8 cellular contexts compared by ENCODE assay signal in genomic region chr19:48965806-48966540, GRCh38. TPM values are rescaled to one million over a fixed set of nuclear protein-coding genes. Genes with fewer than 3 reads are reported as not detected.
DNase-seq lines count a peak whose midpoint lies in the region; ATAC-seq and TF ChIP-seq lines count a peak whose summit lies in the region.

No MANE protein-coding gene starts in this region.

- peak overlapping the region; percentile 94 to 100 for H3K4me3 Mint-ChIP-seq in activated T-cell treated with anti-CD3 and anti-CD28 coated beads, Interleukin-2, amount 50 U/mL, for 72 hours

- peaks cover 12 to 17% of the 10 kb centered on the region in 2 donors for H3K36me3 Mint-ChIP-seq in activated T-cell treated with anti-CD3 and anti-CD28 coated beads, Interleukin-2, amount 50 U/mL, for 72 hours (ENCODE audit: insufficient read depth in 2 of 2)

- CTCF ChIA-PET in PC-3 (lab: Charles Lee), result no interaction called here

- H3K4me1 ChIP-seq in PC-3 (ENCODE audit: insufficient read depth, low read length) (peaks cover 31% of the 10 kb centered on the region), esophagus muscularis mucosa (peaks cover 53 to 71% (median 67%) of the 10 kb centered on the region in 4 donors)

- no TSS peak for BruUV-seq in PC-3 (replicated peaks; lab: Mats Ljungman, UMichigan)

- H3K9ac ChIP-seq in PC-3 (ENCODE audit: low read length), result peak overlapping the region; percentile 66

- TF ChIP-seq EP300 in esophagus muscularis mucosa (IDR thresholded peaks at IDR 0.05), result no peak

- TF ChIP-seq CTCF in PC-3 (conservative IDR thresholded peaks at IDR 0.05; ENCODE audit: low read depth, low read length), result no peak
- no peak for TF ChIP-seq CTCF in esophagus muscularis mucosa (IDR thresholded peaks at IDR 0.05)

- peak overlapping the region; percentile 94 for H3K4me2 ChIP-seq in PC-3 (ENCODE audit: low read length)

- H3K4me3 ChIP-seq in PC-3 (ENCODE audit: low read length) (peak overlapping the region; percentile 81), esophagus muscularis mucosa (peak overlapping the region; percentile 72 to 94 (median 76))

- peaks cover 14% of the 10 kb centered on the region; the same call in 1 of the 2 replicates for H3K36me3 ChIP-seq in PC-3 (ENCODE audit: low read depth, low read length)
- H3K36me3 ChIP-seq in esophagus muscularis mucosa, result peaks cover 13 to 56% (median 43%) of the 10 kb centered on the region in 4 donors

- DNase-seq in Ammon's horn (ENCODE audit: low spot score) (peak; percentile 96), KBM-7 (peak; percentile 90), PC-3 (peak; percentile 78), esophagus muscularis mucosa (ENCODE audit: extremely low spot score) (peak; percentile 97), myocyte (ENCODE audit: low read depth) (peak; percentile 90)
- DNase-seq in activated T-cell treated with anti-CD3 and anti-CD28 coated beads, Interleukin-2, amount 50 U/mL, for 72 hours, result peak; percentile 88 to 89
- peak; percentile 64 to 87 for DNase-seq in stimulated activated CD8-positive, alpha-beta memory T cell treated with anti-CD3 and anti-CD28 coated beads, Interleukin-7, amount 100 ng/mL, for 48 hours (ENCODE audit: extremely low read depth in 1 of 2, low read depth in 1 of 2)

- H4K20me1 ChIP-seq in PC-3 (ENCODE audit: low read length), result 0 out of 2 replicates have a peak, but pooled peaks cover 5% of the 10 kb centered on the region

- no peak for TF ChIP-seq POLR2A in esophagus muscularis mucosa (IDR thresholded peaks at IDR 0.05; ENCODE audit: low read depth)

- H3K27me3 ChIP-seq in PC-3 (ENCODE audit: low read length) (no peaks in the 10 kb centered on the region), esophagus muscularis mucosa (no peaks in the 10 kb centered on the region)

- H2AFZ ChIP-seq in PC-3 (ENCODE audit: low read length), result peak overlapping the region; percentile 52; the same call in 1 of the 2 replicates

- POLR2A ChIA-PET in PC-3 (lab: Charles Lee; ENCODE audit: unreplicated experiment), result no interaction called here

- no peaks in the 10 kb centered on the region for H3K9me3 Mint-ChIP-seq in activated T-cell treated with anti-CD3 and anti-CD28 coated beads, Interleukin-2, amount 50 U/mL, for 72 hours

- H3K27ac Mint-ChIP-seq in activated T-cell treated with anti-CD3 and anti-CD28 coated beads, Interleukin-2, amount 50 U/mL, for 72 hours, result peak overlapping the region; percentile 100

- intact Hi-C loops in PC-3 (cut with micrococcal nuclease), result no loop called here
- intact Hi-C loops in esophagus muscularis mucosa (cut with DNase I), result loop anchor here (5.0 kb wide), 1 partner anchor 94 kb away; the partner anchor contains the start of gene PPP1R15A

- ATAC-seq in GM19324 (IDR thresholded peaks at IDR 0.05; ENCODE audit: low FRiP score, unreplicated experiment), result peak; percentile 21
- ATAC-seq in PC-3, result peak; percentile 37
- peak; percentile 22 to 41 for ATAC-seq in activated T-cell treated with anti-CD3 and anti-CD28 coated beads, Interleukin-2, amount 50 U/mL, for 72 hours (replicated peaks in 1 of 2)

- H3K9me2 ChIP-seq in PC-3 (replicated peaks; ENCODE audit: low read length), result no peaks in the 10 kb centered on the region

- H3K27ac ChIP-seq in PC-3 (ENCODE audit: low read length), result no peak overlapping the region
- H3K27ac ChIP-seq in esophagus muscularis mucosa (replicated peaks in 1 of 4), result peak overlapping the region; percentile 92 to 94 (median 93)

- H3K9me3 ChIP-seq in PC-3 (ENCODE audit: low read length), result no peaks in the 10 kb centered on the region
- no peaks in the 10 kb centered on the region for H3K9me3 ChIP-seq in esophagus muscularis mucosa

- peaks cover 14% of the 10 kb centered on the region for H3K79me2 ChIP-seq in PC-3 (ENCODE audit: low read length)

- no peaks in the 10 kb centered on the region for H3K27me3 Mint-ChIP-seq in activated T-cell treated with anti-CD3 and anti-CD28 coated beads, Interleukin-2, amount 50 U/mL, for 72 hours (ENCODE audit: low read depth)

- in situ Hi-C loops in KBM-7 (cut with MboI; ENCODE audit: low pct_unique_long_range_greater_than_20kb, low sequenced_read_pairs), result no loop called here

- H3F3A ChIP-seq in PC-3 (ENCODE audit: low read length, unreplicated experiment), result peaks cover 5% of the 10 kb centered on the region

- 21% methylated on average over 17 of the region's 36 CpGs for WGBS in esophagus muscularis mucosa

- peaks cover 72% of the 10 kb centered on the region for H3K4me1 Mint-ChIP-seq in activated T-cell treated with anti-CD3 and anti-CD28 coated beads, Interleukin-2, amount 50 U/mL, for 72 hours (ENCODE audit: low read depth)

RNA-seq across cellular contexts. Expression of gene FTL, which starts 0.9 kb away (rescaled TPM):
- total RNA-seq in PC-3 (2014; rRNA removed) (1,109 and 1,250 TPM in 2 replicates), esophagus muscularis mucosa (1,000 to 10,000 TPM; 3,246 to 4,339 (median 3,896) TPM), myocyte (1,692 and 1,792 TPM in 2 replicates)
- 100 to 1,000 TPM; 681 to 811 TPM for total RNA-seq in activated T-cell treated with anti-CD3 and anti-CD28 coated beads, Interleukin-2, amount 50 U/mL, for 72 hours
- polyA plus RNA-seq in myocyte (2012), result 5,857 TPM

RNA-seq across cellular contexts. Expression of gene BAX, which starts 11.3 kb away (rescaled TPM):
- 43.0 and 44.8 TPM in 2 replicates for total RNA-seq in PC-3 (2014; rRNA removed)
- total RNA-seq in activated T-cell treated with anti-CD3 and anti-CD28 coated beads, Interleukin-2, amount 50 U/mL, for 72 hours, result 100 to 1,000 TPM; 318 to 448 TPM
- total RNA-seq in esophagus muscularis mucosa, result 10 to 100 TPM; 39.0 to 50.4 (median 42.3) TPM
- 59.7 and 78.0 TPM in 2 replicates for total RNA-seq in myocyte
- 294 TPM for polyA plus RNA-seq in myocyte (2012)

RNA-seq across cellular contexts. Expression of gene GYS1, which starts 27.1 kb away (rescaled TPM):
- total RNA-seq in PC-3 (2014; rRNA removed) (38.6 and 54.0 TPM in 2 replicates), esophagus muscularis mucosa (10 to 100 TPM; 33.3 to 39.3 (median 37.3) TPM), myocyte (358 and 408 TPM in 2 replicates)
- total RNA-seq in activated T-cell treated with anti-CD3 and anti-CD28 coated beads, Interleukin-2, amount 50 U/mL, for 72 hours, result 10 to 100 TPM; 25.9 to 29.4 TPM
- 163 TPM for polyA plus RNA-seq in myocyte (2012)

RNA-seq across cellular contexts. Expression of gene RUVBL2, which starts 27.7 kb away (rescaled TPM):
- total RNA-seq in PC-3 (2014; rRNA removed) (291 and 421 TPM in 2 replicates), esophagus muscularis mucosa (100 to 1,000 TPM in 2 of 4 donors, 10 to 100 TPM in 2; 72.7 to 113 (median 97.6) TPM), myocyte (94.7 and 106 TPM in 2 replicates)
- total RNA-seq in activated T-cell treated with anti-CD3 and anti-CD28 coated beads, Interleukin-2, amount 50 U/mL, for 72 hours, result 10 to 100 TPM; 83.4 to 92.5 TPM
- polyA plus RNA-seq in myocyte (2012), result 87.4 TPM

RNA-seq across cellular contexts. Expression of gene DHDH, which starts 32.5 kb away (rescaled TPM):
- total RNA-seq in PC-3 (2014; rRNA removed), result 1.6 and 1.8 TPM in 2 replicates
- 1 to 10 TPM; 3.2 to 3.6 TPM for total RNA-seq in activated T-cell treated with anti-CD3 and anti-CD28 coated beads, Interleukin-2, amount 50 U/mL, for 72 hours
- under 1 TPM in 1 of 4 donors, not detected in 3; 0.57 TPM for total RNA-seq in esophagus muscularis mucosa
- 0.32 TPM in 1 of 2 replicates, not detected in the other for total RNA-seq in myocyte
- polyA plus RNA-seq in myocyte (2012), result 0.26 TPM
